Comparison of ENCODE assay signal across 1 cellular context in the genomic region with DNA sequence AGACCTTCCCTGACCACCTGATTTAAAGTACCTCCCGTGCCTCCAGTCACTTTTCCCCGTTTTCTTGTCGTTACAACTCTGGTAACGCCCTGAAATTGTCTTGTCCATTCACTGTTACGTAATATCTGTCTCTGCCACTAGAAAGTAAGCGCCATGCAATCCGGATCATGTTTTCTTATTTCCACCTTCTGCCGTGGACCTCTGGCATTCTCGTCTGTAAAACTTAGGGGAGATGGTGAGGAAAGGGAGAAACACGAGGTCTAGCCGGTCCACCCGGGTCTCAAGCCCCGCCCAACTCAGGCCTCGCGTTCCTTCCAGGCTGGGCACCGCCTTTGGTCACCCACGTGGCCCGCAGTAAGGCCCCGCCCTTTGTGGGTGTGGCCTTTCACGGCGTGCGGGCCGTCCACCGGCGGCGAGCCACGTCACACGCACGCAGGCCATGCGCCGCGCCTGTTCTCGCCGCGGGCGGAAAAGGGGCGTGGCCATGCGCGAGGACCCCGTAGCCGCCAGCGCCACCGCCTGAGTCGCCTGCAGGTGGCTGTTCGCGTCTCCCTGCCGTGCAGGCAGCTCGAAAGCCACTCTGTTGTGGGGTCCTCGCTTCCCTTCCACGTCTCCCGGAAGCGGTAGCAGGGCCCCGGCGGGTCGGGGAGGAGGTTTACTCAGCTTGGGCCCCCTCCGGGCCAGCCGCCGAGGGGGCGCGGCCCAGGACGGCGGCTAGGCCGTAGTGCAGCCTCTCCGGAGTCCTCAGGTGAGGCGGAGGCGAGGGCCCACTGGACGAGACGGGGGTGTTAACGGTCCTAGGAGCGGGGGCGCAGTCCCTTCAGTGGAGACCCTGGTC.
A peak's percentile ranks its signal among the peaks of the same experiment; 100 is the strongest.
TF ChIP-seq lines count a peak whose summit lies in the region.

A gene with protein sequence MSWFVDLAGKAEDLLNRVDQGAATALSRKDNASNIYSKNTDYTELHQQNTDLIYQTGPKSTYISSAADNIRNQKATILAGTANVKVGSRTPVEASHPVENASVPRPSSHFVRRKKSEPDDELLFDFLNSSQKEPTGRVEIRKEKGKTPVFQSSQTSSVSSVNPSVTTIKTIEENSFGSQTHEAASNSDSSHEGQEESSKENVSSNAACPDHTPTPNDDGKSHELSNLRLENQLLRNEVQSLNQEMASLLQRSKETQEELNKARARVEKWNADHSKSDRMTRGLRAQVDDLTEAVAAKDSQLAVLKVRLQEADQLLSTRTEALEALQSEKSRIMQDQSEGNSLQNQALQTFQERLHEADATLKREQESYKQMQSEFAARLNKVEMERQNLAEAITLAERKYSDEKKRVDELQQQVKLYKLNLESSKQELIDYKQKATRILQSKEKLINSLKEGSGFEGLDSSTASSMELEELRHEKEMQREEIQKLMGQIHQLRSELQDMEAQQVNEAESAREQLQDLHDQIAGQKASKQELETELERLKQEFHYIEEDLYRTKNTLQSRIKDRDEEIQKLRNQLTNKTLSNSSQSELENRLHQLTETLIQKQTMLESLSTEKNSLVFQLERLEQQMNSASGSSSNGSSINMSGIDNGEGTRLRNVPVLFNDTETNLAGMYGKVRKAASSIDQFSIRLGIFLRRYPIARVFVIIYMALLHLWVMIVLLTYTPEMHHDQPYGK (plus strand): TSS at position 597 of the 838 bp plus-strand sequence. CDS start 3,133 bp downstream, outside the sequence.

TF ChIP-seq in HepG2, 621 proteins besides CTCF, POLR2A, EP300 and RAD21 (continued from another document and continues in another):
- TF ChIP-seq, protein P1, sequence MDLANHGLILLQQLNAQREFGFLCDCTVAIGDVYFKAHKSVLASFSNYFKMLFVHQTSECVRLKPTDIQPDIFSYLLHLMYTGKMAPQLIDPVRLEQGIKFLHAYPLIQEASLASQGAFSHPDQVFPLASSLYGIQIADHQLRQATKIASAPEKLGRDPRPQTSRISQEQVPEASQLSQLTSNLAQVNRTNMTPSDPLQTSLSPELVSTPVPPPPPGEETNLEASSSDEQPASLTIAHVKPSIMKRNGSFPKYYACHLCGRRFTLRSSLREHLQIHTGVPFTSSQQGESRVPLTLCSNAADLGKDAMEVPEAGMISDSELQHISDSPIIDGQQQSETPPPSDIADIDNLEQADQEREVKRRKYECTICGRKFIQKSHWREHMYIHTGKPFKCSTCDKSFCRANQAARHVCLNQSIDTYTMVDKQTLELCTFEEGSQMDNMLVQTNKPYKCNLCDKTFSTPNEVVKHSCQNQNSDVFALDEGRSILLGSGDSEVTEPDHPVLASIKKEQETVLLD (CRISPR knock-in tag; IDR thresholded peaks at IDR 0.05; ENCODE audit: low read depth) = peak; percentile 85
- TF ChIP-seq, protein P2, sequence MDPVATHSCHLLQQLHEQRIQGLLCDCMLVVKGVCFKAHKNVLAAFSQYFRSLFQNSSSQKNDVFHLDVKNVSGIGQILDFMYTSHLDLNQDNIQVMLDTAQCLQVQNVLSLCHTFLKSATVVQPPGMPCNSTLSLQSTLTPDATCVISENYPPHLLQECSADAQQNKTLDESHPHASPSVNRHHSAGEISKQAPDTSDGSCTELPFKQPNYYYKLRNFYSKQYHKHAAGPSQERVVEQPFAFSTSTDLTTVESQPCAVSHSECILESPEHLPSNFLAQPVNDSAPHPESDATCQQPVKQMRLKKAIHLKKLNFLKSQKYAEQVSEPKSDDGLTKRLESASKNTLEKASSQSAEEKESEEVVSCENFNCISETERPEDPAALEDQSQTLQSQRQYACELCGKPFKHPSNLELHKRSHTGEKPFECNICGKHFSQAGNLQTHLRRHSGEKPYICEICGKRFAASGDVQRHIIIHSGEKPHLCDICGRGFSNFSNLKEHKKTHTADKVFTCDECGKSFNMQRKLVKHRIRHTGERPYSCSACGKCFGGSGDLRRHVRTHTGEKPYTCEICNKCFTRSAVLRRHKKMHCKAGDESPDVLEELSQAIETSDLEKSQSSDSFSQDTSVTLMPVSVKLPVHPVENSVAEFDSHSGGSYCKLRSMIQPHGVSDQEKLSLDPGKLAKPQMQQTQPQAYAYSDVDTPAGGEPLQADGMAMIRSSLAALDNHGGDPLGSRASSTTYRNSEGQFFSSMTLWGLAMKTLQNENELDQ (CRISPR knock-in tag; IDR thresholded peaks at IDR 0.05; ENCODE audit: borderline replicate concordance) = no peak
- TF ChIP-seq ZNF878 (CRISPR knock-in tag; IDR thresholded peaks at IDR 0.05) (no peak), ZNF343 (CRISPR knock-in tag; IDR thresholded peaks at IDR 0.05) (no peak), NCOA1 (CRISPR knock-in tag; IDR thresholded peaks at IDR 0.05) (no peak), FOSL1 (CRISPR knock-in tag; IDR thresholded peaks at IDR 0.05; ENCODE audit: borderline replicate concordance) (no peak), ZNF713 (CRISPR knock-in tag; IDR thresholded peaks at IDR 0.05) (no peak), ELF4 (CRISPR knock-in tag; IDR thresholded peaks at IDR 0.05; ENCODE audit: borderline replicate concordance) (peak; percentile 86; the same call in 1 of the 2 replicates), ZNF660 (CRISPR knock-in tag; IDR thresholded peaks at IDR 0.05; ENCODE audit: borderline replicate concordance, low read depth) (no peak), SP140L (CRISPR knock-in tag; IDR thresholded peaks at IDR 0.05; ENCODE audit: borderline replicate concordance) (no peak), GLI4 (CRISPR knock-in tag; IDR thresholded peaks at IDR 0.05; ENCODE audit: borderline replicate concordance) (peak; percentile 18; the same call in 1 of the 2 replicates), ZNF615 (CRISPR knock-in tag; IDR thresholded peaks at IDR 0.05; ENCODE audit: borderline replicate concordance) (no peak; the same call in 1 of the 2 replicates), CHD4 (IDR thresholded peaks at IDR 0.05; ENCODE audit: borderline replicate concordance, low read length) (no peak), GTF2F1 (IDR thresholded peaks at IDR 0.05; ENCODE audit: low read length) (no peak), ZNF121 (CRISPR knock-in tag; IDR thresholded peaks at IDR 0.05) (no peak), RXRA (CRISPR knock-in tag; IDR thresholded peaks at IDR 0.05) (peak; percentile 84; the same call in 1 of the 2 replicates), ZNF235 (CRISPR knock-in tag; IDR thresholded peaks at IDR 0.05; ENCODE audit: borderline replicate concordance) (no peak), ZNF446 (CRISPR knock-in tag; IDR thresholded peaks at IDR 0.05) (no peak), NFYB (CRISPR knock-in tag; IDR thresholded peaks at IDR 0.05) (peak; percentile 87), ZZZ3 (CRISPR knock-in tag; IDR thresholded peaks at IDR 0.05; ENCODE audit: borderline replicate concordance) (peak; percentile 37; the same call in 1 of the 2 replicates), SCMH1 (CRISPR knock-in tag; IDR thresholded peaks at IDR 0.05; ENCODE audit: borderline replicate concordance) (no peak), ZNF883 (CRISPR knock-in tag; IDR thresholded peaks at IDR 0.05; ENCODE audit: not compliant biosample characterization) (peak; percentile 55)
- TF ChIP-seq, protein P3, sequence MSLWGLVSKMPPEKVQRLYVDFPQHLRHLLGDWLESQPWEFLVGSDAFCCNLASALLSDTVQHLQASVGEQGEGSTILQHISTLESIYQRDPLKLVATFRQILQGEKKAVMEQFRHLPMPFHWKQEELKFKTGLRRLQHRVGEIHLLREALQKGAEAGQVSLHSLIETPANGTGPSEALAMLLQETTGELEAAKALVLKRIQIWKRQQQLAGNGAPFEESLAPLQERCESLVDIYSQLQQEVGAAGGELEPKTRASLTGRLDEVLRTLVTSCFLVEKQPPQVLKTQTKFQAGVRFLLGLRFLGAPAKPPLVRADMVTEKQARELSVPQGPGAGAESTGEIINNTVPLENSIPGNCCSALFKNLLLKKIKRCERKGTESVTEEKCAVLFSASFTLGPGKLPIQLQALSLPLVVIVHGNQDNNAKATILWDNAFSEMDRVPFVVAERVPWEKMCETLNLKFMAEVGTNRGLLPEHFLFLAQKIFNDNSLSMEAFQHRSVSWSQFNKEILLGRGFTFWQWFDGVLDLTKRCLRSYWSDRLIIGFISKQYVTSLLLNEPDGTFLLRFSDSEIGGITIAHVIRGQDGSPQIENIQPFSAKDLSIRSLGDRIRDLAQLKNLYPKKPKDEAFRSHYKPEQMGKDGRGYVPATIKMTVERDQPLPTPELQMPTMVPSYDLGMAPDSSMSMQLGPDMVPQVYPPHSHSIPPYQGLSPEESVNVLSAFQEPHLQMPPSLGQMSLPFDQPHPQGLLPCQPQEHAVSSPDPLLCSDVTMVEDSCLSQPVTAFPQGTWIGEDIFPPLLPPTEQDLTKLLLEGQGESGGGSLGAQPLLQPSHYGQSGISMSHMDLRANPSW (CRISPR knock-in tag; IDR thresholded peaks at IDR 0.05; ENCODE audit: borderline replicate concordance) = peak; percentile 79
- TF ChIP-seq, protein P4, sequence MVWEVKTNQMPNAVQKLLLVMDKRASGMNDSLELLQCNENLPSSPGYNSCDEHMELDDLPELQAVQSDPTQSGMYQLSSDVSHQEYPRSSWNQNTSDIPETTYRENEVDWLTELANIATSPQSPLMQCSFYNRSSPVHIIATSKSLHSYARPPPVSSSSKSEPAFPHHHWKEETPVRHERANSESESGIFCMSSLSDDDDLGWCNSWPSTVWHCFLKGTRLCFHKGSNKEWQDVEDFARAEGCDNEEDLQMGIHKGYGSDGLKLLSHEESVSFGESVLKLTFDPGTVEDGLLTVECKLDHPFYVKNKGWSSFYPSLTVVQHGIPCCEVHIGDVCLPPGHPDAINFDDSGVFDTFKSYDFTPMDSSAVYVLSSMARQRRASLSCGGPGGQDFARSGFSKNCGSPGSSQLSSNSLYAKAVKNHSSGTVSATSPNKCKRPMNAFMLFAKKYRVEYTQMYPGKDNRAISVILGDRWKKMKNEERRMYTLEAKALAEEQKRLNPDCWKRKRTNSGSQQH (CRISPR knock-in tag; IDR thresholded peaks at IDR 0.05; ENCODE audit: low read depth) = peak; percentile 68; the same call in 1 of the 2 replicates
- TF ChIP-seq, protein P5, sequence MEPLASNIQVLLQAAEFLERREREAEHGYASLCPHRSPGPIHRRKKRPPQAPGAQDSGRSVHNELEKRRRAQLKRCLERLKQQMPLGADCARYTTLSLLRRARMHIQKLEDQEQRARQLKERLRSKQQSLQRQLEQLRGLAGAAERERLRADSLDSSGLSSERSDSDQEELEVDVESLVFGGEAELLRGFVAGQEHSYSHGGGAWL (CRISPR knock-in tag; IDR thresholded peaks at IDR 0.05) = peak; percentile 88
- TF ChIP-seq, protein P6, sequence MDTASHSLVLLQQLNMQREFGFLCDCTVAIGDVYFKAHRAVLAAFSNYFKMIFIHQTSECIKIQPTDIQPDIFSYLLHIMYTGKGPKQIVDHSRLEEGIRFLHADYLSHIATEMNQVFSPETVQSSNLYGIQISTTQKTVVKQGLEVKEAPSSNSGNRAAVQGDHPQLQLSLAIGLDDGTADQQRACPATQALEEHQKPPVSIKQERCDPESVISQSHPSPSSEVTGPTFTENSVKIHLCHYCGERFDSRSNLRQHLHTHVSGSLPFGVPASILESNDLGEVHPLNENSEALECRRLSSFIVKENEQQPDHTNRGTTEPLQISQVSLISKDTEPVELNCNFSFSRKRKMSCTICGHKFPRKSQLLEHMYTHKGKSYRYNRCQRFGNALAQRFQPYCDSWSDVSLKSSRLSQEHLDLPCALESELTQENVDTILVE (CRISPR knock-in tag; IDR thresholded peaks at IDR 0.05) = peak; percentile 94
- TF ChIP-seq, protein P7, sequence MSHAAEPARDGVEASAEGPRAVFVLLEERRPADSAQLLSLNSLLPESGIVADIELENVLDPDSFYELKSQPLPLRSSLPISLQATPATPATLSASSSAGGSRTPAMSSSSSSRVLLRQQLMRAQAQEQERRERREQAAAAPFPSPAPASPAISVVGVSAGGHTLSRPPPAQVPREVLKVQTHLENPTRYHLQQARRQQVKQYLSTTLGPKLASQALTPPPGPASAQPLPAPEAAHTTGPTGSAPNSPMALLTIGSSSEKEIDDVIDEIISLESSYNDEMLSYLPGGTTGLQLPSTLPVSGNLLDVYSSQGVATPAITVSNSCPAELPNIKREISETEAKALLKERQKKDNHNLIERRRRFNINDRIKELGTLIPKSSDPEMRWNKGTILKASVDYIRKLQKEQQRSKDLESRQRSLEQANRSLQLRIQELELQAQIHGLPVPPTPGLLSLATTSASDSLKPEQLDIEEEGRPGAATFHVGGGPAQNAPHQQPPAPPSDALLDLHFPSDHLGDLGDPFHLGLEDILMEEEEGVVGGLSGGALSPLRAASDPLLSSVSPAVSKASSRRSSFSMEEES (CRISPR knock-in tag; IDR thresholded peaks at IDR 0.05) = peak; percentile 36
- TF ChIP-seq, protein P8, sequence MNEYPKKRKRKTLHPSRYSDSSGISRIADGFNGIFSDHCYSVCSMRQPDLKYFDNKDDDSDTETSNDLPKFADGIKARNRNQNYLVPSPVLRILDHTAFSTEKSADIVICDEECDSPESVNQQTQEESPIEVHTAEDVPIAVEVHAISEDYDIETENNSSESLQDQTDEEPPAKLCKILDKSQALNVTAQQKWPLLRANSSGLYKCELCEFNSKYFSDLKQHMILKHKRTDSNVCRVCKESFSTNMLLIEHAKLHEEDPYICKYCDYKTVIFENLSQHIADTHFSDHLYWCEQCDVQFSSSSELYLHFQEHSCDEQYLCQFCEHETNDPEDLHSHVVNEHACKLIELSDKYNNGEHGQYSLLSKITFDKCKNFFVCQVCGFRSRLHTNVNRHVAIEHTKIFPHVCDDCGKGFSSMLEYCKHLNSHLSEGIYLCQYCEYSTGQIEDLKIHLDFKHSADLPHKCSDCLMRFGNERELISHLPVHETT (CRISPR knock-in tag; conservative IDR thresholded peaks at IDR 0.05) = peak; percentile 91
- TF ChIP-seq, protein P9, sequence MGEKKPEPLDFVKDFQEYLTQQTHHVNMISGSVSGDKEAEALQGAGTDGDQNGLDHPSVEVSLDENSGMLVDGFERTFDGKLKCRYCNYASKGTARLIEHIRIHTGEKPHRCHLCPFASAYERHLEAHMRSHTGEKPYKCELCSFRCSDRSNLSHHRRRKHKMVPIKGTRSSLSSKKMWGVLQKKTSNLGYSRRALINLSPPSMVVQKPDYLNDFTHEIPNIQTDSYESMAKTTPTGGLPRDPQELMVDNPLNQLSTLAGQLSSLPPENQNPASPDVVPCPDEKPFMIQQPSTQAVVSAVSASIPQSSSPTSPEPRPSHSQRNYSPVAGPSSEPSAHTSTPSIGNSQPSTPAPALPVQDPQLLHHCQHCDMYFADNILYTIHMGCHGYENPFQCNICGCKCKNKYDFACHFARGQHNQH (CRISPR knock-in tag; IDR thresholded peaks at IDR 0.05) = peak; percentile 92
- TF ChIP-seq, protein P10, sequence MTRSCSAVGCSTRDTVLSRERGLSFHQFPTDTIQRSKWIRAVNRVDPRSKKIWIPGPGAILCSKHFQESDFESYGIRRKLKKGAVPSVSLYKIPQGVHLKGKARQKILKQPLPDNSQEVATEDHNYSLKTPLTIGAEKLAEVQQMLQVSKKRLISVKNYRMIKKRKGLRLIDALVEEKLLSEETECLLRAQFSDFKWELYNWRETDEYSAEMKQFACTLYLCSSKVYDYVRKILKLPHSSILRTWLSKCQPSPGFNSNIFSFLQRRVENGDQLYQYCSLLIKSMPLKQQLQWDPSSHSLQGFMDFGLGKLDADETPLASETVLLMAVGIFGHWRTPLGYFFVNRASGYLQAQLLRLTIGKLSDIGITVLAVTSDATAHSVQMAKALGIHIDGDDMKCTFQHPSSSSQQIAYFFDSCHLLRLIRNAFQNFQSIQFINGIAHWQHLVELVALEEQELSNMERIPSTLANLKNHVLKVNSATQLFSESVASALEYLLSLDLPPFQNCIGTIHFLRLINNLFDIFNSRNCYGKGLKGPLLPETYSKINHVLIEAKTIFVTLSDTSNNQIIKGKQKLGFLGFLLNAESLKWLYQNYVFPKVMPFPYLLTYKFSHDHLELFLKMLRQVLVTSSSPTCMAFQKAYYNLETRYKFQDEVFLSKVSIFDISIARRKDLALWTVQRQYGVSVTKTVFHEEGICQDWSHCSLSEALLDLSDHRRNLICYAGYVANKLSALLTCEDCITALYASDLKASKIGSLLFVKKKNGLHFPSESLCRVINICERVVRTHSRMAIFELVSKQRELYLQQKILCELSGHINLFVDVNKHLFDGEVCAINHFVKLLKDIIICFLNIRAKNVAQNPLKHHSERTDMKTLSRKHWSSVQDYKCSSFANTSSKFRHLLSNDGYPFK (CRISPR knock-in tag; IDR thresholded peaks at IDR 0.05; ENCODE audit: borderline replicate concordance) = peak; percentile 83; the same call in 1 of the 2 replicates
- TF ChIP-seq, protein P11, sequence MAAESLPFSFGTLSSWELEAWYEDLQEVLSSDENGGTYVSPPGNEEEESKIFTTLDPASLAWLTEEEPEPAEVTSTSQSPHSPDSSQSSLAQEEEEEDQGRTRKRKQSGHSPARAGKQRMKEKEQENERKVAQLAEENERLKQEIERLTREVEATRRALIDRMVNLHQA (CRISPR knock-in tag; IDR thresholded peaks at IDR 0.05) = no peak
